ENCODE assay signal across 9 cellular contexts in genomic region chr5:14250778-14251711, GRCh38.
DNase-seq lines count a peak whose midpoint lies in the region; ATAC-seq, FAIRE-seq and TF ChIP-seq lines count a peak whose summit lies in the region.
"Had no signal": no experiment of that assay in that cellular context is flagged by ENCODE, and none has a peak within 500 bp of the region (broad histone marks: within the 10 kb centered on the region; RNA-seq: fewer than 3 reads in every experiment).

No MANE protein-coding gene starts in this region.

- peak overlapping the region; percentile 65 to 79 for H3K27ac ChIP-seq in uterus

- intact Hi-C loops in uterus (cut with DNase I; ENCODE audit: low total_unique reads), result no loop called here

- no peak for ATAC-seq in stimulated activated naive CD8-positive, alpha-beta T cell treated with anti-CD3 and anti-CD28 coated beads, Interleukin-15, amount 100 ng/mL, for 72 hours
- peak; percentile 59 for ATAC-seq in HG03354 (IDR thresholded peaks at IDR 0.05; ENCODE audit: poor library complexity, severe bottlenecking, unreplicated experiment)

- no peaks in the 10 kb centered on the region for H3K27me3 Mint-ChIP-seq in stimulated activated naive CD8-positive, alpha-beta T cell treated with anti-CD3 and anti-CD28 coated beads, Interleukin-15, Interleukin-2, amounts not matched to agents 100 ng/mL and 50 ng/mL, for 24 hours
- H3K27me3 Mint-ChIP-seq in stimulated activated naive CD8-positive, alpha-beta T cell treated with anti-CD3 and anti-CD28 coated beads, Interleukin-15, amount 100 ng/mL, for 72 hours, result peaks cover 8% of the 10 kb centered on the region
- peaks cover 2% of the 10 kb centered on the region for H3K27me3 Mint-ChIP-seq in endothelial cell (ENCODE audit: unreplicated experiment)

- H3K9me3 Mint-ChIP-seq in stimulated activated naive CD8-positive, alpha-beta T cell treated with anti-CD3 and anti-CD28 coated beads, Interleukin-15, Interleukin-2, amounts not matched to agents 100 ng/mL and 50 ng/mL, for 24 hours, result peaks cover 8% of the 10 kb centered on the region
- H3K9me3 Mint-ChIP-seq in stimulated activated naive CD8-positive, alpha-beta T cell treated with anti-CD3 and anti-CD28 coated beads, Interleukin-15, amount 100 ng/mL, for 72 hours, result peaks cover 3 to 4% of the 10 kb centered on the region in 2 donors
- peaks cover 3% of the 10 kb centered on the region for H3K9me3 Mint-ChIP-seq in endothelial cell (ENCODE audit: unreplicated experiment)

- peaks cover 2% of the 10 kb centered on the region for H3K36me3 Mint-ChIP-seq in stimulated activated naive CD8-positive, alpha-beta T cell treated with anti-CD3 and anti-CD28 coated beads, Interleukin-15, Interleukin-2, amounts not matched to agents 100 ng/mL and 50 ng/mL, for 24 hours (ENCODE audit: low read depth)
- H3K36me3 Mint-ChIP-seq in endothelial cell (ENCODE audit: low read depth, unreplicated experiment), result peaks cover 3% of the 10 kb centered on the region
- H3K36me3 Mint-ChIP-seq: CD4-positive, CD25-positive, alpha-beta regulatory T cell had no signal

- no peaks in the 10 kb centered on the region for H3K27me3 ChIP-seq in uterus

- no peak for FAIRE-seq in H54 (lab: Jason Lieb, UNC)

- no peak for DNase-seq in stimulated activated naive CD8-positive, alpha-beta T cell treated with anti-CD3 and anti-CD28 coated beads, Interleukin-15, amount 100 ng/mL, for 72 hours
- DNase-seq in endothelial cell (ENCODE audit: low spot score) (no peak), uterus (no peak), putamen (ENCODE audit: low spot score) (no peak), SW 1271 (lab: John Stamatoyannopoulos, UW) (no peak), H54 (ENCODE audit: insufficient read length, low spot score) (no peak)
- DNase-seq: CD4-positive, CD25-positive, alpha-beta regulatory T cell had no signal

- no peak overlapping the region for H3K4me3 ChIP-seq in uterus

- peaks cover 10% of the 10 kb centered on the region for H3K4me1 Mint-ChIP-seq in stimulated activated naive CD8-positive, alpha-beta T cell treated with anti-CD3 and anti-CD28 coated beads, Interleukin-15, Interleukin-2, amounts not matched to agents 100 ng/mL and 50 ng/mL, for 24 hours (ENCODE audit: low read depth)
- peaks cover 4% of the 10 kb centered on the region for H3K4me1 Mint-ChIP-seq in stimulated activated naive CD8-positive, alpha-beta T cell treated with anti-CD3 and anti-CD28 coated beads, Interleukin-15, amount 100 ng/mL, for 72 hours
- H3K4me1 Mint-ChIP-seq in endothelial cell (ENCODE audit: unreplicated experiment), result peaks cover 60% of the 10 kb centered on the region
- H3K4me1 Mint-ChIP-seq: CD4-positive, CD25-positive, alpha-beta regulatory T cell had no signal

- peaks cover 0 to 4% of the 10 kb centered on the region in 2 donors for H3K4me1 ChIP-seq in uterus

- no peaks in the 10 kb centered on the region for H3K36me3 ChIP-seq in uterus

- no peak for TF ChIP-seq POLR2A in uterus (IDR thresholded peaks at IDR 0.05)
- TF ChIP-seq POLR2A in H54 (IDR thresholded peaks at IDR 0.05; ENCODE audit: low read depth, low read length), result no peak

- H3K9me3 ChIP-seq in uterus, result no peaks in the 10 kb centered on the region

- TF ChIP-seq CTCF in endothelial cell (IDR thresholded peaks at IDR 0.05; ENCODE audit: unreplicated experiment), result no peak
- TF ChIP-seq CTCF in uterus (IDR thresholded peaks at IDR 0.05), result no peak

- H3K4me3 Mint-ChIP-seq in stimulated activated naive CD8-positive, alpha-beta T cell treated with anti-CD3 and anti-CD28 coated beads, Interleukin-15, Interleukin-2, amounts not matched to agents 100 ng/mL and 50 ng/mL, for 24 hours, result no peak overlapping the region
- H3K4me3 Mint-ChIP-seq in stimulated activated naive CD8-positive, alpha-beta T cell treated with anti-CD3 and anti-CD28 coated beads, Interleukin-15, amount 100 ng/mL, for 72 hours, result no peak overlapping the region
- no peak overlapping the region for H3K4me3 Mint-ChIP-seq in endothelial cell (ENCODE audit: unreplicated experiment)
- H3K4me3 Mint-ChIP-seq: CD4-positive, CD25-positive, alpha-beta regulatory T cell had no signal

- peak overlapping the region; percentile 31 for H3K27ac Mint-ChIP-seq in stimulated activated naive CD8-positive, alpha-beta T cell treated with anti-CD3 and anti-CD28 coated beads, Interleukin-15, Interleukin-2, amounts not matched to agents 100 ng/mL and 50 ng/mL, for 24 hours
- no peak overlapping the region for H3K27ac Mint-ChIP-seq in stimulated activated naive CD8-positive, alpha-beta T cell treated with anti-CD3 and anti-CD28 coated beads, Interleukin-15, amount 100 ng/mL, for 72 hours
- H3K27ac Mint-ChIP-seq in endothelial cell (ENCODE audit: unreplicated experiment), result peak overlapping the region; percentile 73

Comparison
In these comparisons a context has a peak if more than half of its experiments do, and no peak if none do; other contexts are left out.
1. H3K27ac Mint-ChIP-seq: peak in stimulated activated naive CD8-positive, alpha-beta T cell treated with anti-CD3 and anti-CD28 coated beads, Interleukin-15, Interleukin-2, amounts not matched to agents 100 ng/mL and 50 ng/mL, for 24 hours (single experiment) and endothelial cell (single experiment); none in stimulated activated naive CD8-positive, alpha-beta T cell treated with anti-CD3 and anti-CD28 coated beads, Interleukin-15, amount 100 ng/mL, for 72 hours (0 of 2).